Comparison of ENCODE assay signal across 24 cellular contexts in genomic region chr3:146110156-146110555, GRCh38.
"Had no signal": no experiment of that assay in that cellular context is flagged by ENCODE, and none has a peak within 500 bp of the region (broad histone marks: within the 10 kb centered on the region; RNA-seq: fewer than 3 reads in every experiment).

No MANE protein-coding gene starts in this region.

- H3K4me3 Mint-ChIP-seq: dendritic cell treated with granulocyte-macrophage colony-stimulating factor and Interleukin-4, amounts not matched to agents 40 ng/mL and 50 ng/mL, for 4 days; effector memory CD8-positive, alpha-beta T cell; natural killer cell treated with Interleukin-12 subunit alpha and Interleukin-12 subunit beta and Interleukin-15 and Interleukin-18, amount 100 ng/mL, for 72 hours; stimulated activated naive B cell treated with anti-CD40 and anti-IgM and Interleukin-4, amounts not matched to agents 10 μg/mL and 1 μg/mL and 100 μg/mL, for 72 hours; stimulated activated naive CD8-positive, alpha-beta T cell treated with anti-CD3 and anti-CD28 coated beads, Interleukin-15, amount 100 ng/mL, for 72 hours had no signal

- ATAC-seq: effector memory CD8-positive, alpha-beta T cell; gastroesophageal sphincter; left lung; natural killer cell treated with Interleukin-12 subunit alpha and Interleukin-12 subunit beta and Interleukin-15 and Interleukin-18, amount 100 ng/mL, for 72 hours; pancreas; right cardiac atrium; stimulated activated naive B cell treated with anti-CD40 and anti-IgM and Interleukin-4, amounts not matched to agents 10 μg/mL and 1 μg/mL and 100 μg/mL, for 72 hours; stimulated activated naive CD8-positive, alpha-beta T cell treated with anti-CD3 and anti-CD28 coated beads, Interleukin-15, amount 100 ng/mL, for 72 hours; upper lobe of right lung had no signal

- H3K36me3 Mint-ChIP-seq: stimulated activated naive B cell treated with anti-CD40 and anti-IgM and Interleukin-4, amounts not matched to agents 10 μg/mL and 1 μg/mL and 100 μg/mL, for 72 hours had no signal

- H3K36me3 ChIP-seq: left lung, pancreas, upper lobe of right lung, vagina had no signal

- H3K27ac Mint-ChIP-seq: dendritic cell treated with granulocyte-macrophage colony-stimulating factor and Interleukin-4, amounts not matched to agents 40 ng/mL and 50 ng/mL, for 4 days; effector memory CD8-positive, alpha-beta T cell; natural killer cell treated with Interleukin-12 subunit alpha and Interleukin-12 subunit beta and Interleukin-15 and Interleukin-18, amount 100 ng/mL, for 72 hours; progenitor cell of endocrine pancreas; stimulated activated naive B cell treated with anti-CD40 and anti-IgM and Interleukin-4, amounts not matched to agents 10 μg/mL and 1 μg/mL and 100 μg/mL, for 72 hours; stimulated activated naive CD8-positive, alpha-beta T cell treated with anti-CD3 and anti-CD28 coated beads, Interleukin-15, amount 100 ng/mL, for 72 hours had no signal

- H3K27ac ChIP-seq: epithelial cell of prostate, esophagus muscularis mucosa, gastroesophageal sphincter, left lung, pancreas, testis, tibial nerve, upper lobe of right lung, vagina had no signal

- H3K27me3 ChIP-seq: esophagus muscularis mucosa, gastroesophageal sphincter, left lung, pancreas, testis, tibial nerve, upper lobe of right lung, vagina had no signal

- DNase-seq: effector memory CD8-positive, alpha-beta T cell; glutamatergic neuron; islet precursor cell; left lung; mesenchymal stem cell; midbrain; occipital lobe; pancreas; right cardiac atrium; stimulated activated CD4-positive, alpha-beta T cell treated with anti-CD3 and anti-CD28 coated beads, Interleukin-2, amount 100 ng/mL, for 24 hours; stimulated activated CD4-positive, alpha-beta T cell treated with anti-CD3 and anti-CD28 coated beads, Interleukin-4, amount 100 ng/mL, for 4 hours; stimulated activated naive B cell treated with anti-CD40 and anti-IgM and Interleukin-4, amounts not matched to agents 10 μg/mL and 1 μg/mL and 100 μg/mL, for 72 hours; stimulated activated naive CD8-positive, alpha-beta T cell treated with anti-CD3 and anti-CD28 coated beads, Interleukin-15, amount 100 ng/mL, for 72 hours; testis; upper lobe of right lung had no signal

- H3K4me3 ChIP-seq: esophagus muscularis mucosa, gastroesophageal sphincter, left lung, lung, pancreas, testis, tibial nerve, upper lobe of right lung, vagina had no signal

- H3K4me1 Mint-ChIP-seq: stimulated activated naive B cell treated with anti-CD40 and anti-IgM and Interleukin-4, amounts not matched to agents 10 μg/mL and 1 μg/mL and 100 μg/mL, for 72 hours; stimulated activated naive CD8-positive, alpha-beta T cell treated with anti-CD3 and anti-CD28 coated beads, Interleukin-15, amount 100 ng/mL, for 72 hours had no signal

- H3K27me3 Mint-ChIP-seq: dendritic cell treated with granulocyte-macrophage colony-stimulating factor and Interleukin-4, amounts not matched to agents 40 ng/mL and 50 ng/mL, for 4 days; effector memory CD8-positive, alpha-beta T cell; natural killer cell treated with Interleukin-12 subunit alpha and Interleukin-12 subunit beta and Interleukin-15 and Interleukin-18, amount 100 ng/mL, for 72 hours; progenitor cell of endocrine pancreas; stimulated activated naive B cell treated with anti-CD40 and anti-IgM and Interleukin-4, amounts not matched to agents 10 μg/mL and 1 μg/mL and 100 μg/mL, for 72 hours; stimulated activated naive CD8-positive, alpha-beta T cell treated with anti-CD3 and anti-CD28 coated beads, Interleukin-15, amount 100 ng/mL, for 72 hours had no signal

- H3K9me3 ChIP-seq: esophagus muscularis mucosa, gastroesophageal sphincter, pancreas, testis, upper lobe of right lung, vagina had no signal

- H3K4me1 ChIP-seq: left lung, testis, tibial nerve, upper lobe of right lung had no signal
